Comparison of ENCODE assay signal across 22 cellular contexts in genomic region chr2:198113316-198113715, GRCh38.
"Had no signal": no experiment of that assay in that cellular context is flagged by ENCODE, and none has a peak within 500 bp of the region (broad histone marks: within the 10 kb centered on the region; RNA-seq: fewer than 3 reads in every experiment).

No MANE protein-coding gene starts in this region.

- H3K4me3 ChIP-seq: ascending aorta, body of pancreas, Peyer's patch had no signal

- H3K27ac ChIP-seq: body of pancreas, Peyer's patch, RWPE1 had no signal

- ATAC-seq: activated CD8-positive, alpha-beta T cell treated with anti-CD3 and anti-CD28 coated beads, Interleukin-2, amount 10 ng/mL, durations not matched to agents 7 days and 5 days; body of pancreas; T-helper 17 cell; WTC11 had no signal

- H3K9me3 ChIP-seq: ascending aorta, body of pancreas, Peyer's patch had no signal

- H3K36me3 ChIP-seq: ascending aorta, Peyer's patch had no signal

- DNase-seq: activated CD4-positive, alpha-beta T cell treated with anti-CD3 and anti-CD28 coated beads for 48 hours; activated CD4-positive, alpha-beta T cell treated with anti-CD3 and anti-CD28 coated beads, Interleukin-2, amount 50 U/mL, for 4 hours; activated CD4-positive, CD25-positive, alpha-beta regulatory T cell treated with anti-CD3 and anti-CD28 coated beads, Interleukin-2, amount 50 U/mL, for 72 hours; activated CD8-positive, alpha-beta memory T cell treated with anti-CD3 and anti-CD28 coated beads, Interleukin-2, amount 50 U/mL, for 48 hours; activated CD8-positive, alpha-beta T cell treated with anti-CD3 and anti-CD28 coated beads, Interleukin-2, amount 10 ng/mL, durations not matched to agents 7 days and 5 days; activated effector memory CD4-positive, alpha-beta T cell treated with Interleukin-2 at 50 U/mL for 16 hours; activated naive CD4-positive, alpha-beta T cell; activated T-cell treated with anti-CD3 and anti-CD28 coated beads, Interleukin-2, amount 50 U/mL, for 1 hour; body of pancreas; KG1; NCI-H1092; NCI-H1417; NCI-H2029; NCI-H2107; NCI-H510A treated with DMSO at 0.1 percent for 48 hours; Peyer's patch; SHP77 treated with DMSO at 0.1 percent for 48 hours; T-helper 17 cell; T-helper 9 cell had no signal

- H3K4me1 ChIP-seq: body of pancreas, Peyer's patch had no signal

- H3K27me3 ChIP-seq: ascending aorta, body of pancreas, Peyer's patch had no signal
